34 cellular contexts compared by ENCODE assay signal in genomic region chr4:16032871-16033505, GRCh38. TPM values are rescaled to one million over a fixed set of nuclear protein-coding genes. Genes with fewer than 3 reads are reported as not detected.
DNase-seq lines count a peak whose midpoint lies in the region; ATAC-seq, FAIRE-seq and TF ChIP-seq lines count a peak whose summit lies in the region.
"Had no signal": no experiment of that assay in that cellular context is flagged by ENCODE, and none has a peak within 500 bp of the region (broad histone marks: within the 10 kb centered on the region; RNA-seq: fewer than 3 reads in every experiment).

No MANE protein-coding gene starts in this region.

- H3K9me3 ChIP-seq in HUES6 (ENCODE audit: control insufficient read depth, insufficient read depth, low read depth, low read length) (no peaks in the 10 kb centered on the region), H1 (ENCODE audit: insufficient read depth in 2 of 2, low read depth in 1 of 2, low read length in 1 of 2) (no peaks in the 10 kb centered on the region)
- H3K9me3 ChIP-seq: esophagus squamous epithelium, gastroesophageal sphincter, sigmoid colon, SJCRH30, uterus had no signal

- H3K4me1 ChIP-seq in HUES6 (ENCODE audit: control insufficient read depth, insufficient read depth, low read length) (peaks cover 78% of the 10 kb centered on the region), H1 (replicated peaks in 1 of 4; ENCODE audit: control insufficient read depth in 3 of 4, insufficient read depth in 4 of 4, low read length in 3 of 4) (peaks cover 7 to 40% (median 33%) of the 10 kb centered on the region in 4 experiments; a peak in 6 of 7 replicates), mesendoderm (ENCODE audit: control insufficient read depth, low read depth, low read length) (peaks cover 26% of the 10 kb centered on the region)
- H3K4me1 ChIP-seq: parathyroid adenoma, uterus had no signal

- no peaks in the 10 kb centered on the region; the same call in 1 of the 2 replicates for H3K79me1 ChIP-seq in H1 (ENCODE audit: low read depth, low read length)
- H3K79me1 ChIP-seq in mesendoderm (ENCODE audit: low read length), result no peaks in the 10 kb centered on the region

- no peaks in the 10 kb centered on the region for H3K4me1 Mint-ChIP-seq in activated CD8-positive, alpha-beta T cell treated with anti-CD3 and anti-CD28 coated beads, Interleukin-2, amount 10 ng/mL, durations not matched to agents 7 days and 5 days (ENCODE audit: low read depth)
- peaks cover 47% of the 10 kb centered on the region for H3K4me1 Mint-ChIP-seq in CD14-positive monocyte
- H3K4me1 Mint-ChIP-seq: CD4-positive, CD25-positive, alpha-beta regulatory T cell; naive thymus-derived CD8-positive, alpha-beta T cell had no signal

- no peak overlapping the region for H3K56ac ChIP-seq in H1 (replicated peaks; ENCODE audit: insufficient read length, low read depth, low read length)
- H3K56ac ChIP-seq in mesendoderm (ENCODE audit: low read length), result no peak overlapping the region

- no peaks in the 10 kb centered on the region for H3K36me3 ChIP-seq in HUES6 (ENCODE audit: control insufficient read depth, insufficient read depth, low read length)
- H3K36me3 ChIP-seq in H1 (ENCODE audit: control insufficient read depth in 2 of 4, insufficient read depth in 4 of 4, low read length in 3 of 4), result peaks cover 0 to 3% (median 2%) of the 10 kb centered on the region in 4 experiments; a peak in 1 of 8 replicates
- no peaks in the 10 kb centered on the region for H3K36me3 ChIP-seq in mesendoderm (ENCODE audit: control insufficient read depth, insufficient read depth, low read length)
- H3K36me3 ChIP-seq: esophagus squamous epithelium, gastroesophageal sphincter, sigmoid colon, SJCRH30, uterus had no signal

- no peaks in the 10 kb centered on the region for H3K36me3 Mint-ChIP-seq in activated CD8-positive, alpha-beta T cell treated with anti-CD3 and anti-CD28 coated beads, Interleukin-2, amount 10 ng/mL, durations not matched to agents 7 days and 5 days (ENCODE audit: low read depth)
- H3K36me3 Mint-ChIP-seq in CD14-positive monocyte, result no peaks in the 10 kb centered on the region
- H3K36me3 Mint-ChIP-seq: activated naive CD8-positive, alpha-beta T cell; brain; CD4-positive, CD25-positive, alpha-beta regulatory T cell; memory B cell; naive thymus-derived CD8-positive, alpha-beta T cell had no signal

- CTCF ChIA-PET in AG04449 (lab: Yijun Ruan, JAX), result interaction anchor here (1.0 to 8.9 kb wide), 4 partner anchors 17 to 234 kb away, joined by 3 to 122 read pairs (median 58); no protein-coding TSS in a partner anchor
- CTCF ChIA-PET in H1 (lab: Charles Lee; ENCODE audit: partially characterized antibody), result interaction anchor here (0.8 to 2.2 kb wide), 3 partner anchors 166 to 173 kb away, joined by 3 to 9 read pairs (median 4); no protein-coding TSS in a partner anchor
- CTCF ChIA-PET in activated CD8-positive, alpha-beta T cell treated with anti-CD3 and anti-CD28 coated beads, Interleukin-2, amount 10 ng/mL, durations not matched to agents 7 days and 5 days (lab: Charles Lee), result no interaction called here

- H3K4me3 ChIP-seq in AG04449 (ENCODE audit: low read depth, low read length), result no peak overlapping the region
- no peak overlapping the region; the same call in 1 of the 2 replicates for H3K4me3 ChIP-seq in HUES6 (ENCODE audit: low read depth, low read length)
- H3K4me3 ChIP-seq in H1 (ENCODE audit: extremely low read depth in 1 of 4, insufficient read depth in 2 of 4, low read depth in 3 of 4, low read length in 4 of 4), result no peak overlapping the region
- H3K4me3 ChIP-seq in mesendoderm (ENCODE audit: low read length), result no peak overlapping the region
- H3K4me3 ChIP-seq: esophagus squamous epithelium, gastroesophageal sphincter, sigmoid colon, SJCRH30, uterus had no signal

- no peak overlapping the region for H3K9ac ChIP-seq in HUES6 (ENCODE audit: low read length)
- H3K9ac ChIP-seq in H1 (replicated peaks in 1 of 4; ENCODE audit: extremely low read depth in 1 of 4, low read depth in 3 of 4, low read length in 3 of 4), result no peak overlapping the region
- no peak overlapping the region for H3K9ac ChIP-seq in mesendoderm (ENCODE audit: low read length)
- H3K9ac ChIP-seq: parathyroid adenoma had no signal

- TF ChIP-seq CTCF in AG04449 (IDR thresholded peaks at IDR 0.05; ENCODE audit: insufficient read depth, low read length, missing control alignments) (no peak), H1 (IDR thresholded peaks at IDR 0.05; ENCODE audit: control extremely low read depth in 1 of 3, insufficient read depth in 1 of 3, low read depth in 1 of 3, low read length in 3 of 3) (no peak), CD14-positive monocyte (IDR thresholded peaks at IDR 0.05) (no peak)

- H2AK5ac ChIP-seq in H1 (ENCODE audit: low read depth, low read length) (no peak overlapping the region), mesendoderm (ENCODE audit: low read length) (no peak overlapping the region)

- no peak overlapping the region for H2BK120ac ChIP-seq in H1 (replicated peaks; ENCODE audit: low read depth, low read length)
- H2BK120ac ChIP-seq in mesendoderm (ENCODE audit: low read depth, low read length), result peak overlapping the region; percentile 67

- no peaks in the 10 kb centered on the region for H4K20me1 ChIP-seq in H1 (replicated peaks in 1 of 2; ENCODE audit: control insufficient read depth in 1 of 2, insufficient read depth in 2 of 2, low read length in 2 of 2)

- intact Hi-C loops in CD14-positive monocyte (cut with micrococcal nuclease), result no loop called here

- peak; percentile 48 for FAIRE-seq in H1 (lab: Jason Lieb, UNC)

- no peak overlapping the region for H4K91ac ChIP-seq in H1 (replicated peaks; ENCODE audit: insufficient read length, low read length)

- H4K5ac ChIP-seq in H1 (ENCODE audit: insufficient read length, low read depth, low read length) (no peak overlapping the region), mesendoderm (ENCODE audit: low read length) (no peak overlapping the region)

- H3K79me2 ChIP-seq in H1 (ENCODE audit: control insufficient read depth in 1 of 2, insufficient read depth in 2 of 2, low read length in 2 of 2) (no peaks in the 10 kb centered on the region), mesendoderm (ENCODE audit: control insufficient read depth, insufficient read depth, low read length) (no peaks in the 10 kb centered on the region)
- H3K79me2 ChIP-seq: parathyroid adenoma had no signal

- H3K14ac ChIP-seq in H1 (ENCODE audit: insufficient read length), result no peak overlapping the region

- H2BK15ac ChIP-seq in H1 (ENCODE audit: low read length) (no peak overlapping the region), mesendoderm (replicated peaks; ENCODE audit: low read depth) (peak overlapping the region; percentile 11)

- H3K9me3 Mint-ChIP-seq in activated CD8-positive, alpha-beta T cell treated with anti-CD3 and anti-CD28 coated beads, Interleukin-2, amount 10 ng/mL, durations not matched to agents 7 days and 5 days (ENCODE audit: insufficient read depth), result no peaks in the 10 kb centered on the region
- H3K9me3 Mint-ChIP-seq in CD14-positive monocyte, result no peaks in the 10 kb centered on the region
- H3K9me3 Mint-ChIP-seq: activated T-helper 2 cell treated with anti-CD3 and anti-CD28 coated beads, Interferon-gamma antibody, Interleukin-2, Interleukin-4, amounts not matched to agents 10 μg/mL and 5 μg/mL and 100 μg/mL, durations not matched to agents 14 hours and 24 hours and 36 hours; brain; CD4-positive, CD25-positive, alpha-beta regulatory T cell; HFFc6; memory B cell; naive thymus-derived CD8-positive, alpha-beta T cell had no signal

- H3K27ac ChIP-seq in HUES6 (ENCODE audit: low read depth, low read length), result peak overlapping the region; percentile 28
- no peak overlapping the region for H3K27ac ChIP-seq in H1 (ENCODE audit: low read depth, low read length)
- peak overlapping the region; percentile 17 for H3K27ac ChIP-seq in mesendoderm (ENCODE audit: low read depth, low read length)
- H3K27ac ChIP-seq: gastroesophageal sphincter, parathyroid adenoma, sigmoid colon, SJCRH30, uterus, VCaP had no signal

- ATAC-seq in GM21619 (IDR thresholded peaks at IDR 0.05; ENCODE audit: unreplicated experiment), result no peak
- ATAC-seq in activated CD8-positive, alpha-beta T cell treated with anti-CD3 and anti-CD28 coated beads, Interleukin-2, amount 10 ng/mL, durations not matched to agents 7 days and 5 days, result no peak
- ATAC-seq: gastroesophageal sphincter; left cardiac atrium; naive thymus-derived CD8-positive, alpha-beta T cell; Panc1 had no signal

- no peaks in the 10 kb centered on the region for H3K27me3 ChIP-seq in HUES6 (ENCODE audit: control insufficient read depth, insufficient read depth, low read length)
- H3K27me3 ChIP-seq in H1 (replicated peaks in 1 of 4; ENCODE audit: control insufficient read depth in 3 of 4, extremely low read depth in 1 of 4, insufficient read depth in 3 of 4, low read length in 3 of 4), result no peaks in the 10 kb centered on the region
- H3K27me3 ChIP-seq in mesendoderm (ENCODE audit: insufficient read depth, low read length, poor library complexity), result no peaks in the 10 kb centered on the region
- H3K27me3 ChIP-seq: gastroesophageal sphincter, sigmoid colon, SJCRH30, uterus had no signal

- WGBS in H1 (ENCODE audit: extremely low coverage in 1 of 2, insufficient coverage in 1 of 2, insufficient read length in 1 of 2, insufficient replicate concordance in 2 of 2, low coverage in 1 of 2, low lambda C conversion rate in 2 of 2, missing lambda C conversion rate in 1 of 2), 2 experiments, result 21% methylated on average over 5 of the region's 5 CpGs; no CpG with 5 or more reads in 1 of the 2 experiments
- WGBS in mesendoderm (ENCODE audit: extremely low coverage, insufficient coverage, low lambda C conversion rate), result no CpG with 5 or more reads among the region's 5 CpGs

- DNase-seq in AG04449 (ENCODE audit: low read depth, low spot score) (peak; percentile 12), H1 (ENCODE audit: low read depth in 1 of 2, low spot score in 2 of 2) (no peak), mesendoderm (peak; percentile 84), AG08396 (ENCODE audit: low spot score) (no peak), CD14-positive monocyte (ENCODE audit: low spot score) (no peak)
- no peak for DNase-seq in activated CD8-positive, alpha-beta T cell treated with anti-CD3 and anti-CD28 coated beads, Interleukin-2, amount 10 ng/mL, durations not matched to agents 7 days and 5 days
- DNase-seq: activated CD4-positive, alpha-beta T cell treated with anti-CD3 and anti-CD28 coated beads, Interleukin-2, amount 50 U/mL, for 1 hour; activated CD8-positive, alpha-beta memory T cell treated with anti-CD3 and anti-CD28 coated beads, Interleukin-2, amount 50 U/mL, for 4 hours; CD4-positive, CD25-positive, alpha-beta regulatory T cell; effector CD8-positive, alpha-beta T cell; esophagus squamous epithelium; GF-D8; HFFc6; left cardiac atrium; naive thymus-derived CD8-positive, alpha-beta T cell; NCI-H1092 treated with DMSO at 0.1 percent for 48 hours; NCI-H1930; NCI-H446 treated with DMSO at 0.1 percent for 48 hours; sigmoid colon; SJCRH30; T-helper 2 cell; uterus had no signal

- H2BK20ac ChIP-seq in H1 (ENCODE audit: low read length), result no peak overlapping the region

- no peak overlapping the region for H3K27ac Mint-ChIP-seq in activated CD8-positive, alpha-beta T cell treated with anti-CD3 and anti-CD28 coated beads, Interleukin-2, amount 10 ng/mL, durations not matched to agents 7 days and 5 days
- H3K27ac Mint-ChIP-seq in CD14-positive monocyte, result no peak overlapping the region
- H3K27ac Mint-ChIP-seq: activated naive CD8-positive, alpha-beta T cell; activated T-helper 2 cell treated with anti-CD3 and anti-CD28 coated beads, Interferon-gamma antibody, Interleukin-2, Interleukin-4, amounts not matched to agents 10 μg/mL and 5 μg/mL and 100 μg/mL, durations not matched to agents 14 hours and 24 hours and 36 hours; brain; CD4-positive, CD25-positive, alpha-beta regulatory T cell; HFFc6; memory B cell had no signal

- no peak overlapping the region for H3K4ac ChIP-seq in H1 (replicated peaks; ENCODE audit: insufficient read length, low read depth, low read length)
- peak overlapping the region; percentile 31 for H3K4ac ChIP-seq in mesendoderm (ENCODE audit: low read depth, low read length)

- no peak overlapping the region for H2BK12ac ChIP-seq in H1 (ENCODE audit: low read depth, low read length)

- H3K23me2 ChIP-seq in H1 (ENCODE audit: low read depth, low read length), result no peaks in the 10 kb centered on the region

- H3K4me2 ChIP-seq in H1 (ENCODE audit: insufficient read depth in 1 of 2, low read depth in 2 of 2, low read length in 2 of 2), result peak overlapping the region; percentile 19 to 42; a peak in 2 of 4 replicates
- no peak overlapping the region for H3K4me2 ChIP-seq in mesendoderm (ENCODE audit: low read length)

- POLR2A ChIA-PET in AG04449 (lab: Yijun Ruan, JAX), result no interaction called here
- POLR2A ChIA-PET in H1 (lab: Charles Lee; ENCODE audit: partially characterized antibody), result interaction anchor here (0.6 to 0.8 kb wide), 3 partner anchors 13 to 50 kb away, joined by 3 to 5 read pairs (median 4); no protein-coding TSS in a partner anchor
- POLR2A ChIA-PET in activated CD8-positive, alpha-beta T cell treated with anti-CD3 and anti-CD28 coated beads, Interleukin-2, amount 10 ng/mL, durations not matched to agents 7 days and 5 days (lab: Charles Lee), result no interaction called here

- H3K27me3 Mint-ChIP-seq in activated CD8-positive, alpha-beta T cell treated with anti-CD3 and anti-CD28 coated beads, Interleukin-2, amount 10 ng/mL, durations not matched to agents 7 days and 5 days (ENCODE audit: low read depth), result peaks cover 14% of the 10 kb centered on the region
- no peaks in the 10 kb centered on the region for H3K27me3 Mint-ChIP-seq in CD14-positive monocyte (ENCODE audit: low read depth in 3 of 3)
- H3K27me3 Mint-ChIP-seq: activated naive CD8-positive, alpha-beta T cell; brain had no signal

- H4K8ac ChIP-seq in H1 (ENCODE audit: extremely low read depth, insufficient read depth, low read length) (no peak overlapping the region), mesendoderm (ENCODE audit: low read depth, low read length) (no peak overlapping the region)

- no peak overlapping the region for H2AFZ ChIP-seq in H1 (ENCODE audit: low read length)
- H2AFZ ChIP-seq: parathyroid adenoma had no signal

- no peak for TF ChIP-seq POLR2A in H1 (IDR thresholded peaks at IDR 0.05; ENCODE audit: control extremely low read depth in 1 of 2, low read depth in 2 of 2, low read length in 2 of 2)

- H2BK5ac ChIP-seq in H1 (ENCODE audit: low read depth, low read length), result peak overlapping the region; percentile 46; the same call in 1 of the 2 replicates
- no peak overlapping the region for H2BK5ac ChIP-seq in mesendoderm (ENCODE audit: low read length)

- TF ChIP-seq RAD21 in H1 (IDR thresholded peaks at IDR 0.05 in 1 of 2, conservative IDR thresholded peaks at IDR 0.05 in 1 of 2; ENCODE audit: low read depth in 2 of 2, low read length in 2 of 2), result no peak

- no peak overlapping the region for H3K4me3 Mint-ChIP-seq in activated CD8-positive, alpha-beta T cell treated with anti-CD3 and anti-CD28 coated beads, Interleukin-2, amount 10 ng/mL, durations not matched to agents 7 days and 5 days
- H3K4me3 Mint-ChIP-seq in CD14-positive monocyte, result no peak overlapping the region
- H3K4me3 Mint-ChIP-seq: activated naive CD8-positive, alpha-beta T cell; brain; CD4-positive, CD25-positive, alpha-beta regulatory T cell; HFFc6; memory B cell; naive thymus-derived CD8-positive, alpha-beta T cell had no signal

- H3K23ac ChIP-seq in H1 (ENCODE audit: insufficient read length) (no peak overlapping the region), mesendoderm (ENCODE audit: low read length) (no peak overlapping the region)

- H3K18ac ChIP-seq in H1 (ENCODE audit: extremely low read depth, low read length) (no peak overlapping the region), mesendoderm (ENCODE audit: low read length) (no peak overlapping the region)

- TF ChIP-seq EP300 in H1 (IDR thresholded peaks at IDR 0.05; ENCODE audit: borderline replicate concordance in 1 of 2, low read depth in 2 of 2, low read length in 2 of 2), result no peak

RNA-seq across cellular contexts. Expression of gene PROM1, which starts 50.8 kb away (rescaled TPM):
- 59.7 and 65.4 TPM in 2 replicates for total RNA-seq in H1 (2021; fragmentation: NEBNext Ultra II Directional; extraction: Animal tissue kit (Norgen Biotek cat#: 25700))
- 23.2 and 36.0 TPM in 2 replicates for polyA plus RNA-seq in H1 (2011; rRNA removed)
- polyA plus RNA-seq in H1 (2011; cell fraction: cytosol; rRNA removed), result 32.2 TPM
- 47.8 TPM for polyA plus RNA-seq in H1 (2011; cell fraction: nucleus; rRNA removed)
- polyA plus RNA-seq in H1 (2012, experiment 1 of 2), result 40.2 to 83.8 TPM (median 52.7 TPM) in 4 replicates
- polyA plus RNA-seq in H1 (2012, experiment 2 of 2), result 4.4 TPM
- polyA plus RNA-seq in H1 (2013, experiment 1 of 2), result 88.1 TPM
- 87.0 TPM for polyA plus RNA-seq in H1 (2013, experiment 2 of 2)
- polyA minus RNA-seq in H1 (2011; rRNA and poly(A)+ RNA removed), result 108 and 183 TPM in 2 replicates
- 50.2 TPM for polyA minus RNA-seq in H1 (2011; cell fraction: cytosol; rRNA and poly(A)+ RNA removed)
- 68.7 TPM for polyA minus RNA-seq in H1 (2011; cell fraction: nucleus; rRNA and poly(A)+ RNA removed)
- 61.4 TPM for polyA plus RNA-seq in mesendoderm (2013, experiment 1 of 2)
- polyA plus RNA-seq in mesendoderm (2013, experiment 2 of 2), result 61.8 TPM
- total RNA-seq in activated CD8-positive, alpha-beta T cell treated with anti-CD3 and anti-CD28 coated beads, Interleukin-2, amount 10 ng/mL, durations not matched to agents 7 days and 5 days, result not detected
- polyA plus RNA-seq in CD14-positive monocyte, result not detected
- total RNA-seq: LHCN-M2; naive thymus-derived CD8-positive, alpha-beta T cell had no signal
- polyA plus RNA-seq: AG04450; CD4-positive, CD25-positive, alpha-beta regulatory T cell; naive thymus-derived CD8-positive, alpha-beta T cell had no signal

Comparison
In these comparisons a context has a peak if more than half of its experiments do, and no peak if none do; other contexts are left out.
1. DNase-seq: peak in AG04449 (single experiment) and mesendoderm (single experiment); none in H1 (0 of 2), activated CD8-positive, alpha-beta T cell treated with anti-CD3 and anti-CD28 coated beads, Interleukin-2, amount 10 ng/mL, durations not matched to agents 7 days and 5 days (single experiment), AG08396 (single experiment) and CD14-positive monocyte (single experiment).
2. RNA of gene PROM1, which starts 50.8 kb away (total RNA-seq): 59.7 to 65.4 TPM in H1; not detected in activated CD8-positive, alpha-beta T cell treated with anti-CD3 and anti-CD28 coated beads, Interleukin-2, amount 10 ng/mL, durations not matched to agents 7 days and 5 days; every median in the first group is over 10 times any median in the second.